20 cellular contexts compared by ENCODE assay signal in genomic region chr10:50404021-50404823, GRCh38.
A peak's percentile ranks its signal among the peaks of the same experiment; 100 is the strongest.
DNase-seq lines count a peak whose midpoint lies in the region; ATAC-seq, FAIRE-seq and TF ChIP-seq lines count a peak whose summit lies in the region.
"Had no signal": no experiment of that assay in that cellular context is flagged by ENCODE, and none has a peak within 500 bp of the region (broad histone marks: within the 10 kb centered on the region; RNA-seq: fewer than 3 reads in every experiment).

No MANE protein-coding gene starts in this region.

- H3K23ac ChIP-seq in H9 (ENCODE audit: insufficient read length, low read depth, low read length): no peak overlapping the region

- H2BK20ac ChIP-seq in H9 (ENCODE audit: low read depth, low read length, poor library complexity, severe bottlenecking): no peak overlapping the region

- peaks cover 12% of the 10 kb centered on the region for H3K36me3 ChIP-seq in CD4-positive, CD25-positive, alpha-beta regulatory T cell (ENCODE audit: control insufficient read depth, insufficient read depth, low read length)
- H3K36me3 ChIP-seq in body of pancreas (replicated peaks in 1 of 2; ENCODE audit: insufficient read depth in 1 of 2, low read depth in 2 of 2) (no peaks in the 10 kb centered on the region), MG63 (no peaks in the 10 kb centered on the region), HAP-1 (replicated peaks) (no peaks in the 10 kb centered on the region)

- H2AK5ac ChIP-seq in H9 (ENCODE audit: insufficient read length, low read length): no peak overlapping the region

- no CpG with 5 or more reads among the region's 7 CpGs for WGBS in H9 (ENCODE audit: extremely low coverage, insufficient read length, low lambda C conversion rate)
- 74 to 76% methylated on average over 7 of the region's 7 CpGs for WGBS in body of pancreas, 2 donors

- no peaks in the 10 kb centered on the region for H4K20me1 ChIP-seq in H9 (ENCODE audit: control insufficient read depth, insufficient read depth, insufficient read length)

- no peak for ATAC-seq in CD4-positive, CD25-positive, alpha-beta regulatory T cell (ENCODE audit: low read depth in 2 of 2)
- ATAC-seq in body of pancreas (no peak), left lobe of liver (peak; percentile 39)

- FAIRE-seq in H54 (lab: Jason Lieb, UNC): no peak
- FAIRE-seq: GM12891, RCC 7860 had no signal

- TF ChIP-seq POLR2A in body of pancreas (IDR thresholded peaks at IDR 0.05) (no peak), H54 (IDR thresholded peaks at IDR 0.05; ENCODE audit: low read depth, low read length) (no peak)

- DNase-seq in CD4-positive, CD25-positive, alpha-beta regulatory T cell: no peak
- DNase-seq in H9 (no peak), body of pancreas (no peak), left lobe of liver (ENCODE audit: low spot score) (no peak), MG63 (no peak), H54 (ENCODE audit: insufficient read length, low spot score) (no peak), HAP-1 (ENCODE audit: low spot score in 2 of 2) (no peak)
- DNase-seq in effector CD8-positive, alpha-beta T cell (lab: John Stamatoyannopoulos, UW): no peak
- DNase-seq: CD4-positive, alpha-beta memory T cell; EL; Kasumi-1; NCI-H1105; NCI-H2081; NCI-H2171 treated with DMSO at 0.1 percent for 48 hours; NCI-H446; NCI-H69; Right ventricle myocardium superior had no signal

- no peak overlapping the region for H2AFZ ChIP-seq in H9 (ENCODE audit: low read length)

- H3K4me2 ChIP-seq in H9 (ENCODE audit: insufficient read depth, insufficient read length, low read length): no peak overlapping the region

- H3K4me1 ChIP-seq in CD4-positive, CD25-positive, alpha-beta regulatory T cell (ENCODE audit: control insufficient read depth, insufficient read depth, low read length, poor library complexity, severe bottlenecking): peaks cover 42% of the 10 kb centered on the region
- peaks cover 4% of the 10 kb centered on the region for H3K4me1 ChIP-seq in H9 (ENCODE audit: insufficient read depth, low read length)
- H3K4me1 ChIP-seq in body of pancreas: peaks cover 7% of the 10 kb centered on the region
- peaks cover 6% of the 10 kb centered on the region for H3K4me1 ChIP-seq in HAP-1

- H3K27me3 Mint-ChIP-seq in CD4-positive, CD25-positive, alpha-beta regulatory T cell: no peaks in the 10 kb centered on the region
- H3K27me3 Mint-ChIP-seq in H9 (ENCODE audit: low read depth): no peaks in the 10 kb centered on the region
- H3K27me3 Mint-ChIP-seq: CD4-positive, alpha-beta memory T cell had no signal

- H3K9me3 Mint-ChIP-seq in CD4-positive, CD25-positive, alpha-beta regulatory T cell: peaks cover 0 to 8% (median 2%) of the 10 kb centered on the region in 7 donors
- peaks cover 0 to 5% of the 10 kb centered on the region in 2 experiments; a peak in 2 of 5 replicates for H3K9me3 Mint-ChIP-seq in H9

- H3K4me3 Mint-ChIP-seq in CD4-positive, CD25-positive, alpha-beta regulatory T cell: peak overlapping the region in 3 of 4 donors; percentile 2 to 39 (median 25)
- H3K4me3 Mint-ChIP-seq in H9: no peak overlapping the region
- H3K4me3 Mint-ChIP-seq: CD4-positive, alpha-beta memory T cell had no signal

- H4K91ac ChIP-seq in H9 (ENCODE audit: insufficient read length, low read depth, low read length): no peak overlapping the region

- no peak overlapping the region for H3K9ac ChIP-seq in H9 (ENCODE audit: extremely low read depth, insufficient read length, low read length)

- H3K14ac ChIP-seq in H9 (ENCODE audit: insufficient read depth, low read length): no peak overlapping the region

- H3K36me3 Mint-ChIP-seq in CD4-positive, CD25-positive, alpha-beta regulatory T cell: peaks cover 24% of the 10 kb centered on the region
- H3K36me3 Mint-ChIP-seq in H9 (ENCODE audit: insufficient read depth in 1 of 3, low read depth in 3 of 3): peaks cover 2 to 10% (median 6%) of the 10 kb centered on the region in 3 experiments; a peak in 4 of 7 replicates

- H2BK120ac ChIP-seq in H9 (ENCODE audit: low read depth, low read length, poor library complexity, severe bottlenecking): no peak overlapping the region

- no peak overlapping the region for H2BK5ac ChIP-seq in H9 (ENCODE audit: insufficient read length, low read length)

- H4K8ac ChIP-seq in H9 (replicated peaks; ENCODE audit: insufficient read length, low read depth, low read length): no peak overlapping the region

- TF ChIP-seq CTCF in H9 (conservative IDR thresholded peaks at IDR 0.05) (no peak), body of pancreas (IDR thresholded peaks at IDR 0.05) (no peak)

- H3K56ac ChIP-seq in H9 (ENCODE audit: insufficient read length, low read depth, low read length): no peak overlapping the region

- in situ Hi-C loops in HAP-1 (cut with MboI; ENCODE audit: low sequenced_read_pairs): no loop called here

- peaks cover 44 to 91% (median 76%) of the 10 kb centered on the region in 4 donors for H3K4me1 Mint-ChIP-seq in CD4-positive, CD25-positive, alpha-beta regulatory T cell
- peaks cover 22 to 25% of the 10 kb centered on the region in 2 experiments for H3K4me1 Mint-ChIP-seq in H9

- no peak overlapping the region for H3K4ac ChIP-seq in H9 (ENCODE audit: low read depth, low read length)

- H3K79me1 ChIP-seq in H9 (ENCODE audit: insufficient read depth, low read depth, low read length, poor library complexity, severe bottlenecking): no peaks in the 10 kb centered on the region

- intact Hi-C loops in body of pancreas (cut with DNase I): no loop called here

- H3K27me3 ChIP-seq in CD4-positive, CD25-positive, alpha-beta regulatory T cell (ENCODE audit: control insufficient read depth, insufficient read depth, low read length): no peaks in the 10 kb centered on the region
- H3K27me3 ChIP-seq in H9 (ENCODE audit: insufficient read depth, low read length) (no peaks in the 10 kb centered on the region), body of pancreas (no peaks in the 10 kb centered on the region), MG63 (no peaks in the 10 kb centered on the region), HAP-1 (ENCODE audit: low read depth) (no peaks in the 10 kb centered on the region)

- no peaks in the 10 kb centered on the region for H3K23me2 ChIP-seq in H9 (ENCODE audit: insufficient read length, low read depth, low read length, poor library complexity, severe bottlenecking)

- H3K9me3 ChIP-seq in CD4-positive, CD25-positive, alpha-beta regulatory T cell (ENCODE audit: control insufficient read depth in 2 of 2, low read length in 2 of 2): peaks cover 0 to 4% of the 10 kb centered on the region in 2 experiments
- H3K9me3 ChIP-seq in H9 (ENCODE audit: control insufficient read depth, low read depth, low read length) (no peaks in the 10 kb centered on the region), body of pancreas (no peaks in the 10 kb centered on the region), MG63 (no peaks in the 10 kb centered on the region), HAP-1 (no peaks in the 10 kb centered on the region)

- H3K27ac ChIP-seq in CD4-positive, CD25-positive, alpha-beta regulatory T cell (ENCODE audit: insufficient read depth, low read length, poor library complexity, severe bottlenecking): peak overlapping the region; percentile 55
- H3K27ac ChIP-seq in H9 (ENCODE audit: insufficient read length, low read depth, low read length) (no peak overlapping the region), body of pancreas (peak overlapping the region in 3 of 4 donors; percentile 5 to 25 (median 13))
- H3K27ac ChIP-seq: SK-N-MC had no signal

- H2BK15ac ChIP-seq in H9 (ENCODE audit: low read depth, low read length): no peak overlapping the region

- no peak overlapping the region for H4K5ac ChIP-seq in H9 (ENCODE audit: insufficient read length, low read depth, low read length)

- H3K27ac Mint-ChIP-seq in CD4-positive, CD25-positive, alpha-beta regulatory T cell: peak overlapping the region; percentile 9 to 58 (median 57)
- H3K27ac Mint-ChIP-seq in H9: peak overlapping the region in 2 of 3 experiments; percentile 5 to 43; a peak in 4 of 7 replicates
- H3K27ac Mint-ChIP-seq: CD4-positive, alpha-beta memory T cell had no signal

- H2BK12ac ChIP-seq in H9 (ENCODE audit: insufficient read length, low read depth, low read length): no peak overlapping the region

- H3K18ac ChIP-seq in H9 (ENCODE audit: insufficient read length, low read depth, low read length): no peak overlapping the region

- H3K4me3 ChIP-seq in CD4-positive, CD25-positive, alpha-beta regulatory T cell (ENCODE audit: low read depth, low read length): peak overlapping the region; percentile 58
- H3K4me3 ChIP-seq in body of pancreas (no peak overlapping the region), MG63 (no peak overlapping the region), HAP-1 (no peak overlapping the region)
- H3K4me3 ChIP-seq: SK-N-MC had no signal

- no peak overlapping the region for H3T11ph ChIP-seq in H9 (ENCODE audit: low read length)

- no peaks in the 10 kb centered on the region; the same call in 1 of the 2 replicates for H3K79me2 ChIP-seq in H9 (ENCODE audit: insufficient read depth, low read length)

Comparison
In these comparisons a context has a peak if more than half of its experiments do, and no peak if none do; other contexts are left out.
1. H3K4me3 Mint-ChIP-seq: peak in CD4-positive, CD25-positive, alpha-beta regulatory T cell (3 of 4); none in H9 (0 of 2).